In the genomic region with DNA sequence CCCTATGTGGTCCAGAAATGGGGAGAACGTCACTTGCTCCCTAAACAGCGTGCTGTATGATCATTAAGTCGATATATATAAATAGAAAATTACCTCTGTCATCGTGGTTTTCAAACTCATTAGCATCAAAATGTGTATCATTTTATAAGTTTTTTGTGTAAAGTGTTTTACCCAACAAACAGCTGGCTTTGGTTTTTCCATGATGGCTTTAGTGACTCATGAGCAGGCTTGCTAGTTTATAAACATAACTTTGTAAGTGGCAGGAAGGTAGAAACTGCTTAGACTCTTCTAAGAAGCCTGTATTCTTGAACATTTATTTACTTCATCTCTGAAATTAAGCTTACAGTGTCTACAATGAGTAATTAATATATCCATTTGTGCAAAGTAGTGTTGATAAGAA, we compare ENCODE assay signal across 20 cellular contexts.
A peak's percentile ranks its signal among the peaks of the same experiment; 100 is the strongest.
DNase-seq lines count a peak whose midpoint lies in the region; ATAC-seq and TF ChIP-seq lines count a peak whose summit lies in the region.
"Had no signal": no experiment of that assay in that cellular context is flagged by ENCODE, and none has a peak within 500 bp of the region (broad histone marks: within the 10 kb centered on the region; RNA-seq: fewer than 3 reads in every experiment).

No MANE protein-coding gene starts in this region.

- DNase-seq in H4 (ENCODE audit: low spot score) = peak; percentile 66
- DNase-seq in adipocyte (ENCODE audit: low read depth) = peak; percentile 31
- DNase-seq in fibroblast of gingiva (ENCODE audit: low read depth) = peak; percentile 10
- DNase-seq in stromal cell of bone marrow (ENCODE audit: low read depth) = peak; percentile 5
- no peak for DNase-seq in lower lobe of right lung
- DNase-seq in natural killer cell treated with Interleukin-12 subunit alpha and Interleukin-12 subunit beta and Interleukin-15 and Interleukin-18, amount 100 ng/mL, for 72 hours (ENCODE audit: low spot score) = no peak
- no peak for DNase-seq in foreskin keratinocyte
- DNase-seq: ACHN, DMS53, Kasumi-1, NCI-H1105 treated with DMSO at 0.1 percent for 48 hours, NCI-H1694 treated with DMSO at 0.1 percent for 48 hours, NCI-H2107, NCI-H226, NCI-H524 treated with DMSO at 0.1 percent for 48 hours, Peyer's patch, Right ventricle myocardium superior, SK-N-SH had no signal

- H3K27ac ChIP-seq in lower lobe of right lung (no peak overlapping the region), foreskin keratinocyte (no peak overlapping the region)
- H3K27ac ChIP-seq: Peyer's patch had no signal

- H3K9me3 Mint-ChIP-seq in natural killer cell treated with Interleukin-12 subunit alpha and Interleukin-12 subunit beta and Interleukin-15 and Interleukin-18, amount 100 ng/mL, for 72 hours = no peaks in the 10 kb centered on the region
- H3K9me3 Mint-ChIP-seq: GM23338 had no signal

- H3K36me3 Mint-ChIP-seq in natural killer cell treated with Interleukin-12 subunit alpha and Interleukin-12 subunit beta and Interleukin-15 and Interleukin-18, amount 100 ng/mL, for 72 hours = no peaks in the 10 kb centered on the region
- H3K36me3 Mint-ChIP-seq: IgD-negative memory B cell had no signal

- H3K4me3 Mint-ChIP-seq in natural killer cell treated with Interleukin-12 subunit alpha and Interleukin-12 subunit beta and Interleukin-15 and Interleukin-18, amount 100 ng/mL, for 72 hours = no peak overlapping the region
- H3K4me3 Mint-ChIP-seq: GM23338 had no signal

- H3K4me1 ChIP-seq in adipocyte (ENCODE audit: control insufficient read depth, insufficient read depth, low read length) (no peaks in the 10 kb centered on the region), lower lobe of right lung (no peaks in the 10 kb centered on the region), foreskin keratinocyte (no peaks in the 10 kb centered on the region)
- H3K4me1 ChIP-seq: Peyer's patch had no signal

- peaks cover 14 to 18% of the 10 kb centered on the region in 2 donors for H3K27me3 Mint-ChIP-seq in natural killer cell treated with Interleukin-12 subunit alpha and Interleukin-12 subunit beta and Interleukin-15 and Interleukin-18, amount 100 ng/mL, for 72 hours

- H3K9ac ChIP-seq in adipocyte (ENCODE audit: low read length) = no peak overlapping the region
- H3K9ac ChIP-seq: SK-N-SH had no signal

- intact Hi-C loops in lower lobe of right lung (cut with DNase I) = no loop called here

- H3K4me3 ChIP-seq in adipocyte (ENCODE audit: low read length) (no peak overlapping the region), lower lobe of right lung (no peak overlapping the region)
- H3K4me3 ChIP-seq: GM23338, Peyer's patch had no signal

- H3K36me3 ChIP-seq in adipocyte (ENCODE audit: control insufficient read depth, insufficient read depth, low read length, severe bottlenecking) (no peaks in the 10 kb centered on the region), lower lobe of right lung (no peaks in the 10 kb centered on the region)
- H3K36me3 ChIP-seq: Peyer's patch had no signal

- H3K4me1 Mint-ChIP-seq in natural killer cell treated with Interleukin-12 subunit alpha and Interleukin-12 subunit beta and Interleukin-15 and Interleukin-18, amount 100 ng/mL, for 72 hours (ENCODE audit: low read depth in 2 of 2) = no peaks in the 10 kb centered on the region
- H3K4me1 Mint-ChIP-seq: GM23338, IgD-negative memory B cell had no signal

- no peak for TF ChIP-seq CTCF in lower lobe of right lung (IDR thresholded peaks at IDR 0.05)
- TF ChIP-seq CTCF in foreskin keratinocyte (conservative IDR thresholded peaks at IDR 0.05) = no peak

- H3K27me3 ChIP-seq in adipocyte (replicated peaks; ENCODE audit: control insufficient read depth, insufficient read depth, low read length) (peaks cover 4% of the 10 kb centered on the region), lower lobe of right lung (ENCODE audit: low read depth) (no peaks in the 10 kb centered on the region), foreskin keratinocyte (no peaks in the 10 kb centered on the region)
- H3K27me3 ChIP-seq: Peyer's patch had no signal

- H3K9me3 ChIP-seq in adipocyte (ENCODE audit: control insufficient read depth, low read length) (peaks cover 17% of the 10 kb centered on the region), lower lobe of right lung (no peaks in the 10 kb centered on the region)
- H3K9me3 ChIP-seq: Peyer's patch, SK-N-SH had no signal

- no peak overlapping the region for H3K27ac Mint-ChIP-seq in natural killer cell treated with Interleukin-12 subunit alpha and Interleukin-12 subunit beta and Interleukin-15 and Interleukin-18, amount 100 ng/mL, for 72 hours
- H3K27ac Mint-ChIP-seq: GM23338, IgD-negative memory B cell had no signal

- ATAC-seq in lower lobe of right lung = no peak
- ATAC-seq in natural killer cell treated with Interleukin-12 subunit alpha and Interleukin-12 subunit beta and Interleukin-15 and Interleukin-18, amount 100 ng/mL, for 72 hours = no peak
- ATAC-seq in foreskin keratinocyte = no peak
- ATAC-seq: GM23338 had no signal

Comparison
In these comparisons a context has a peak if more than half of its experiments do, and no peak if none do; other contexts are left out.
1. DNase-seq: peak in H4 (single experiment), adipocyte (single experiment), fibroblast of gingiva (single experiment) and stromal cell of bone marrow (single experiment); none in lower lobe of right lung (single experiment), natural killer cell treated with Interleukin-12 subunit alpha and Interleukin-12 subunit beta and Interleukin-15 and Interleukin-18, amount 100 ng/mL, for 72 hours (single experiment) and foreskin keratinocyte (0 of 2).